Comparison of ENCODE assay signal across 1 cellular context in genomic region chr3:187026321-187026678, GRCh38.
TF ChIP-seq lines count a peak whose summit lies in the region.

No MANE protein-coding gene starts in this region.

TF ChIP-seq in SK-N-SH treated with all-trans-retinoic acid at 6 μM for 48 hours, 23 proteins besides CTCF, POLR2A, EP300 and RAD21 (continued from another document):
- TF ChIP-seq CSRNP3 (CRISPR knock-in tag; IDR thresholded peaks at IDR 0.05): no peak
TF ChIP-seq in SK-N-SH treated with all-trans-retinoic acid at 6 μM for 48 hours: peak in this region for 0.
